In the genomic region with DNA sequence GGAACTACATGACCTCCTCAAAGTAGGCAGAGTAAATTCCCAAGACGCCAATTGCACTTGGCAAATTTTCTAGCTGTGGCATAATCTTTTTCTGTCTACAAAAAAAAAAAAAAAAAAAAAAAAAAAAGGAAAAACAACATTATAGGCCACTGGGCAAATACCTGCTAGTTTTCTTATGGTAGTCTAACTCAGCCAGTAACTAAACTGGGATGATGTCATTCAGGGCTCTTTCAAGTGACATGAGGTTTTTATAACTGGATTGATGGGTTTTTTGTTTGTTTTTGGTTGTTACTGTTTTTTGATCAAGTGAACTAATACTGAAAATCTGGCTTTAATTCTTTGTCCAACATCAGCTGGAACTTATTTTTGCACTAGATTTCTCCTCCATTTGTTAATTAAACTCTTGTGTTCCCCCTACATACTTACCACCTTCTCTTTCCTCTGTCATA, we compare ENCODE assay signal across 1 cellular context.
TF ChIP-seq lines count a peak whose summit lies in the region.

No MANE protein-coding gene starts in this region.

TF ChIP-seq in K562, 482 proteins besides CTCF, POLR2A, EP300 and RAD21:
- TF ChIP-seq, protein P1, sequence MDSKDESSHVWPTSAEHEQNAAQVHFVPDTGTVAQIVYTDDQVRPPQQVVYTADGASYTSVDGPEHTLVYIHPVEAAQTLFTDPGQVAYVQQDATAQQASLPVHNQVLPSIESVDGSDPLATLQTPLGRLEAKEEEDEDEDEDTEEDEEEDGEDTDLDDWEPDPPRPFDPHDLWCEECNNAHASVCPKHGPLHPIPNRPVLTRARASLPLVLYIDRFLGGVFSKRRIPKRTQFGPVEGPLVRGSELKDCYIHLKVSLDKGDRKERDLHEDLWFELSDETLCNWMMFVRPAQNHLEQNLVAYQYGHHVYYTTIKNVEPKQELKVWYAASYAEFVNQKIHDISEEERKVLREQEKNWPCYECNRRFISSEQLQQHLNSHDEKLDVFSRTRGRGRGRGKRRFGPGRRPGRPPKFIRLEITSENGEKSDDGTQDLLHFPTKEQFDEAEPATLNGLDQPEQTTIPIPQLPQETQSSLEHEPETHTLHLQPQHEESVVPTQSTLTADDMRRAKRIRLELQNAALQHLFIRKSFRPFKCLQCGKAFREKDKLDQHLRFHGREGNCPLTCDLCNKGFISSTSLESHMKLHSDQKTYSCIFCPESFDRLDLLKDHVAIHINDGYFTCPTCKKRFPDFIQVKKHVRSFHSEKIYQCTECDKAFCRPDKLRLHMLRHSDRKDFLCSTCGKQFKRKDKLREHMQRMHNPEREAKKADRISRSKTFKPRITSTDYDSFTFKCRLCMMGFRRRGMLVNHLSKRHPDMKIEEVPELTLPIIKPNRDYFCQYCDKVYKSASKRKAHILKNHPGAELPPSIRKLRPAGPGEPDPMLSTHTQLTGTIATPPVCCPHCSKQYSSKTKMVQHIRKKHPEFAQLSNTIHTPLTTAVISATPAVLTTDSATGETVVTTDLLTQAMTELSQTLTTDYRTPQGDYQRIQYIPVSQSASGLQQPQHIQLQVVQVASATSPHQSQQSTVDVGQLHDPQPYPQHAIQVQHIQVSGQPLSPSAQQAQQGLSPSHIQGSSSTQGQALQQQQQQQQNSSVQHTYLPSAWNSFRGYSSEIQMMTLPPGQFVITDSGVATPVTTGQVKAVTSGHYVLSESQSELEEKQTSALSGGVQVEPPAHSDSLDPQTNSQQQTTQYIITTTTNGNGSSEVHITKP (IDR thresholded peaks at IDR 0.05; ENCODE audit: partially characterized antibody): peak; percentile 85
- no peak for TF ChIP-seq ZNF184 (CRISPR knock-in tag; IDR thresholded peaks at IDR 0.05)
- no peak for TF ChIP-seq NFIX (CRISPR knock-in tag; IDR thresholded peaks at IDR 0.05; ENCODE audit: low read depth)
- TF ChIP-seq, protein P2, sequence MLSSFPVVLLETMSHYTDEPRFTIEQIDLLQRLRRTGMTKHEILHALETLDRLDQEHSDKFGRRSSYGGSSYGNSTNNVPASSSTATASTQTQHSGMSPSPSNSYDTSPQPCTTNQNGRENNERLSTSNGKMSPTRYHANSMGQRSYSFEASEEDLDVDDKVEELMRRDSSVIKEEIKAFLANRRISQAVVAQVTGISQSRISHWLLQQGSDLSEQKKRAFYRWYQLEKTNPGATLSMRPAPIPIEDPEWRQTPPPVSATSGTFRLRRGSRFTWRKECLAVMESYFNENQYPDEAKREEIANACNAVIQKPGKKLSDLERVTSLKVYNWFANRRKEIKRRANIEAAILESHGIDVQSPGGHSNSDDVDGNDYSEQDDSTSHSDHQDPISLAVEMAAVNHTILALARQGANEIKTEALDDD (IDR thresholded peaks at IDR 0.05): peak; percentile 81
- TF ChIP-seq, protein P3, sequence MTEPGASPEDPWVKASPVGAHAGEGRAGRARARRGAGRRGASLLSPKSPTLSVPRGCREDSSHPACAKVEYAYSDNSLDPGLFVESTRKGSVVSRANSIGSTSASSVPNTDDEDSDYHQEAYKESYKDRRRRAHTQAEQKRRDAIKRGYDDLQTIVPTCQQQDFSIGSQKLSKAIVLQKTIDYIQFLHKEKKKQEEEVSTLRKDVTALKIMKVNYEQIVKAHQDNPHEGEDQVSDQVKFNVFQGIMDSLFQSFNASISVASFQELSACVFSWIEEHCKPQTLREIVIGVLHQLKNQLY (CRISPR knock-in tag; conservative IDR thresholded peaks at IDR 0.05): no peak
- no peak for TF ChIP-seq ZNF41 (CRISPR knock-in tag; conservative IDR thresholded peaks at IDR 0.05)
- TF ChIP-seq CCNT2 (IDR thresholded peaks at IDR 0.05; ENCODE audit: borderline replicate concordance, extremely low read depth, insufficient read length, low read depth, low read length): no peak
- TF ChIP-seq, protein P4, sequence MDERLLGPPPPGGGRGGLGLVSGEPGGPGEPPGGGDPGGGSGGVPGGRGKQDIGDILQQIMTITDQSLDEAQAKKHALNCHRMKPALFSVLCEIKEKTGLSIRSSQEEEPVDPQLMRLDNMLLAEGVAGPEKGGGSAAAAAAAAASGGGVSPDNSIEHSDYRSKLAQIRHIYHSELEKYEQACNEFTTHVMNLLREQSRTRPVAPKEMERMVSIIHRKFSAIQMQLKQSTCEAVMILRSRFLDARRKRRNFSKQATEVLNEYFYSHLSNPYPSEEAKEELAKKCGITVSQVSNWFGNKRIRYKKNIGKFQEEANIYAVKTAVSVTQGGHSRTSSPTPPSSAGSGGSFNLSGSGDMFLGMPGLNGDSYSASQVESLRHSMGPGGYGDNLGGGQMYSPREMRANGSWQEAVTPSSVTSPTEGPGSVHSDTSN (CRISPR knock-in tag; IDR thresholded peaks at IDR 0.05; ENCODE audit: low read depth): no peak
- TF ChIP-seq, protein P4 (tag; conservative IDR thresholded peaks at IDR 0.05; ENCODE audit: low read depth): 0 out of 2 replicates have a peak, but pooled peaks have one; percentile 12
- TF ChIP-seq, protein P5, sequence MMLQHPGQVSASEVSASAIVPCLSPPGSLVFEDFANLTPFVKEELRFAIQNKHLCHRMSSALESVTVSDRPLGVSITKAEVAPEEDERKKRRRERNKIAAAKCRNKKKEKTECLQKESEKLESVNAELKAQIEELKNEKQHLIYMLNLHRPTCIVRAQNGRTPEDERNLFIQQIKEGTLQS (IDR thresholded peaks at IDR 0.05): peak; percentile 83
- TF ChIP-seq, protein P5 (CRISPR knock-in tag; conservative IDR thresholded peaks at IDR 0.05): no peak
- no peak for TF ChIP-seq NELFE (IDR thresholded peaks at IDR 0.05; ENCODE audit: insufficient read depth, insufficient read length)
- TF ChIP-seq SRF (CRISPR knock-in tag; IDR thresholded peaks at IDR 0.05): no peak
- TF ChIP-seq MEIS2 (IDR thresholded peaks at IDR 0.05; ENCODE audit: partially characterized antibody): peak; percentile 61
- no peak for TF ChIP-seq ZFX (CRISPR knock-in tag; IDR thresholded peaks at IDR 0.05)
- TF ChIP-seq, protein P6, sequence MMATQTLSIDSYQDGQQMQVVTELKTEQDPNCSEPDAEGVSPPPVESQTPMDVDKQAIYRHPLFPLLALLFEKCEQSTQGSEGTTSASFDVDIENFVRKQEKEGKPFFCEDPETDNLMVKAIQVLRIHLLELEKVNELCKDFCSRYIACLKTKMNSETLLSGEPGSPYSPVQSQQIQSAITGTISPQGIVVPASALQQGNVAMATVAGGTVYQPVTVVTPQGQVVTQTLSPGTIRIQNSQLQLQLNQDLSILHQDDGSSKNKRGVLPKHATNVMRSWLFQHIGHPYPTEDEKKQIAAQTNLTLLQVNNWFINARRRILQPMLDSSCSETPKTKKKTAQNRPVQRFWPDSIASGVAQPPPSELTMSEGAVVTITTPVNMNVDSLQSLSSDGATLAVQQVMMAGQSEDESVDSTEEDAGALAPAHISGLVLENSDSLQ (IDR thresholded peaks at IDR 0.05): peak; percentile 40; the same call in 1 of the 2 replicates
- TF ChIP-seq PTBP1 (IDR thresholded peaks at IDR 0.05; ENCODE audit: low read depth, low read length): no peak
- TF ChIP-seq, protein P7, sequence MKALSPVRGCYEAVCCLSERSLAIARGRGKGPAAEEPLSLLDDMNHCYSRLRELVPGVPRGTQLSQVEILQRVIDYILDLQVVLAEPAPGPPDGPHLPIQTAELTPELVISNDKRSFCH (CRISPR knock-in tag; IDR thresholded peaks at IDR 0.05): no peak
- TF ChIP-seq, protein P7 (tag; IDR thresholded peaks at IDR 0.05): no peak
- TF ChIP-seq FOXK2 (conservative IDR thresholded peaks at IDR 0.05 in 1 of 2, IDR thresholded peaks at IDR 0.05 in 1 of 2; ENCODE audit: low read depth in 2 of 2): no peak
- 0 out of 2 replicates have a peak, but pooled peaks have one; percentile 24 for TF ChIP-seq JUN (IDR thresholded peaks at IDR 0.05; ENCODE audit: borderline replicate concordance, low read depth, low read length)
- no peak for TF ChIP-seq JUN (CRISPR knock-in tag; IDR thresholded peaks at IDR 0.05; ENCODE audit: borderline replicate concordance)
- peak; percentile 77; the same call in 1 of the 2 replicates for TF ChIP-seq ATF7 (IDR thresholded peaks at IDR 0.05)
- TF ChIP-seq JUND (IDR thresholded peaks at IDR 0.05; ENCODE audit: borderline replicate concordance, low read depth, low read length): 0 out of 2 replicates have a peak, but pooled peaks have one; percentile 39
- TF ChIP-seq JUND (tag; IDR thresholded peaks at IDR 0.05; ENCODE audit: borderline replicate concordance, low read depth, low read length): peak; percentile 45; the same call in 1 of the 3 replicates
- TF ChIP-seq HDAC1 (IDR thresholded peaks at IDR 0.05): no peak
- no peak for TF ChIP-seq GTF2F1 (IDR thresholded peaks at IDR 0.05; ENCODE audit: low read depth, low read length)
- TF ChIP-seq NCOA1 (IDR thresholded peaks at IDR 0.05; ENCODE audit: low read depth): no peak
- TF ChIP-seq ELF4 (CRISPR knock-in tag; IDR thresholded peaks at IDR 0.05): no peak
- TF ChIP-seq, protein P8, sequence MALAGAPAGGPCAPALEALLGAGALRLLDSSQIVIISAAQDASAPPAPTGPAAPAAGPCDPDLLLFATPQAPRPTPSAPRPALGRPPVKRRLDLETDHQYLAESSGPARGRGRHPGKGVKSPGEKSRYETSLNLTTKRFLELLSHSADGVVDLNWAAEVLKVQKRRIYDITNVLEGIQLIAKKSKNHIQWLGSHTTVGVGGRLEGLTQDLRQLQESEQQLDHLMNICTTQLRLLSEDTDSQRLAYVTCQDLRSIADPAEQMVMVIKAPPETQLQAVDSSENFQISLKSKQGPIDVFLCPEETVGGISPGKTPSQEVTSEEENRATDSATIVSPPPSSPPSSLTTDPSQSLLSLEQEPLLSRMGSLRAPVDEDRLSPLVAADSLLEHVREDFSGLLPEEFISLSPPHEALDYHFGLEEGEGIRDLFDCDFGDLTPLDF (CRISPR knock-in tag; IDR thresholded peaks at IDR 0.05): no peak
- TF ChIP-seq, protein P9, sequence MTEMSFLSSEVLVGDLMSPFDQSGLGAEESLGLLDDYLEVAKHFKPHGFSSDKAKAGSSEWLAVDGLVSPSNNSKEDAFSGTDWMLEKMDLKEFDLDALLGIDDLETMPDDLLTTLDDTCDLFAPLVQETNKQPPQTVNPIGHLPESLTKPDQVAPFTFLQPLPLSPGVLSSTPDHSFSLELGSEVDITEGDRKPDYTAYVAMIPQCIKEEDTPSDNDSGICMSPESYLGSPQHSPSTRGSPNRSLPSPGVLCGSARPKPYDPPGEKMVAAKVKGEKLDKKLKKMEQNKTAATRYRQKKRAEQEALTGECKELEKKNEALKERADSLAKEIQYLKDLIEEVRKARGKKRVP (CRISPR knock-in tag; IDR thresholded peaks at IDR 0.05): no peak
- no peak for TF ChIP-seq E2F3 (CRISPR knock-in tag; IDR thresholded peaks at IDR 0.05)
- TF ChIP-seq CHD1 (IDR thresholded peaks at IDR 0.05; ENCODE audit: low read length): no peak
- TF ChIP-seq ZNF316 (IDR thresholded peaks at IDR 0.05): no peak
- no peak for TF ChIP-seq ZNF589 (CRISPR knock-in tag; IDR thresholded peaks at IDR 0.05; ENCODE audit: low read depth)
- TF ChIP-seq ZSCAN32 (CRISPR knock-in tag; IDR thresholded peaks at IDR 0.05): no peak
- TF ChIP-seq ZNF174 (CRISPR knock-in tag; IDR thresholded peaks at IDR 0.05): no peak
- TF ChIP-seq, protein P10, sequence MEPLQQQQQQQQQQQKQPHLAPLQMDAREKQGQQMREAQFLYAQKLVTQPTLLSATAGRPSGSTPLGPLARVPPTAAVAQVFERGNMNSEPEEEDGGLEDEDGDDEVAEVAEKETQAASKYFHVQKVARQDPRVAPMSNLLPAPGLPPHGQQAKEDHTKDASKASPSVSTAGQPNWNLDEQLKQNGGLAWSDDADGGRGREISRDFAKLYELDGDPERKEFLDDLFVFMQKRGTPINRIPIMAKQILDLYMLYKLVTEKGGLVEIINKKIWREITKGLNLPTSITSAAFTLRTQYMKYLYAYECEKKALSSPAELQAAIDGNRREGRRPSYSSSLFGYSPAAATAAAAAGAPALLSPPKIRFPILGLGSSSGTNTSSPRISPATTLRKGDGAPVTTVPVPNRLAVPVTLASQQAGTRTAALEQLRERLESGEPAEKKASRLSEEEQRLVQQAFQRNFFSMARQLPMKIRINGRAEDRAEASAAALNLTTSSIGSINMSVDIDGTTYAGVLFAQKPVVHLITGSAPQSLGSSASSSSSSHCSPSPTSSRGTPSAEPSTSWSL (CRISPR knock-in tag; IDR thresholded peaks at IDR 0.05; ENCODE audit: borderline replicate concordance): no peak
- no peak for TF ChIP-seq SMARCE1 (IDR thresholded peaks at IDR 0.05)
- TF ChIP-seq, protein P11, sequence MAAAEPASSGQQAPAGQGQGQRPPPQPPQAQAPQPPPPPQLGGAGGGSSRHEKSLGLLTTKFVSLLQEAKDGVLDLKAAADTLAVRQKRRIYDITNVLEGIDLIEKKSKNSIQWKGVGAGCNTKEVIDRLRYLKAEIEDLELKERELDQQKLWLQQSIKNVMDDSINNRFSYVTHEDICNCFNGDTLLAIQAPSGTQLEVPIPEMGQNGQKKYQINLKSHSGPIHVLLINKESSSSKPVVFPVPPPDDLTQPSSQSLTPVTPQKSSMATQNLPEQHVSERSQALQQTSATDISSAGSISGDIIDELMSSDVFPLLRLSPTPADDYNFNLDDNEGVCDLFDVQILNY (CRISPR knock-in tag; IDR thresholded peaks at IDR 0.05): no peak
- no peak for TF ChIP-seq STAT5B (CRISPR knock-in tag; IDR thresholded peaks at IDR 0.05)
- no peak for TF ChIP-seq HNRNPK (IDR thresholded peaks at IDR 0.05; ENCODE audit: low read depth, low read length, poor library complexity, severe bottlenecking)
- TF ChIP-seq ZFP1 (CRISPR knock-in tag; IDR thresholded peaks at IDR 0.05): no peak
- TF ChIP-seq, protein P12, sequence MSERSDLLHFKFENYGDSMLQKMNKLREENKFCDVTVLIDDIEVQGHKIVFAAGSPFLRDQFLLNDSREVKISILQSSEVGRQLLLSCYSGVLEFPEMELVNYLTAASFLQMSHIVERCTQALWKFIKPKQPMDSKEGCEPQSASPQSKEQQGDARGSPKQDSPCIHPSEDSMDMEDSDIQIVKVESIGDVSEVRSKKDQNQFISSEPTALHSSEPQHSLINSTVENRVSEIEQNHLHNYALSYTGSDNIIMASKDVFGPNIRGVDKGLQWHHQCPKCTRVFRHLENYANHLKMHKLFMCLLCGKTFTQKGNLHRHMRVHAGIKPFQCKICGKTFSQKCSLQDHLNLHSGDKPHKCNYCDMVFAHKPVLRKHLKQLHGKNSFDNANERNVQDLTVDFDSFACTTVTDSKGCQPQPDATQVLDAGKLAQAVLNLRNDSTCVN (CRISPR knock-in tag; IDR thresholded peaks at IDR 0.05): no peak
